Comparison of ENCODE assay signal across 1 cellular context in the genomic region with DNA sequence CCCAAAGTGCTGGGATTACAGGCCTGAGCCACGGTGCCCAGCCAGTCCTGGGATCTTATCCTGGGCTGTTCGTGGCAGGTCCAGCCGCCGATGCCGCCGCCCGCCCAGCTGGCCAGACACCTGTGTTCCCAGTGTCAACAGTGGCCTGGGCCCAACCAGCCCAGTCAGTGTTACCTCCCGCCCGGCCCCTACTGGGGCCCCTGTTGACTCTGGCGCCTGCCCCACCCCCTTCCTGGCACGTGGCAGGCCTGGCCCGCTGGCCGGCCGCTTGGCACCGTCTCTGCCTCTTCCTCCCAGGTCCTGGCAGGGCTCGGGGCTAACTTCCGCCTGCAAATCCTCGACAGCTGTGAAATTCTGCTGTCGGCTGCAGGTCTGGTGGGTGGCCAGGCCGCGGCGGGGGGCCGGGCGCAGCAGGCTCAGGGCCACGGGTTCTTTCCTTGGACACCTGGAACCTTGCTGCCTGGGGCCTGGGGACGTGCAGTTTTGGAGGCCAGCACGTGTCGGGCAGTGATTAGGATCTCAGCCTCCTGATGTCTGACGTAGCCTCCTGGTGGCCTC.
TF ChIP-seq lines count a peak whose summit lies in the region.

No MANE protein-coding gene starts in this region.

TF ChIP-seq in HepG2, 621 proteins besides CTCF, POLR2A, EP300 and RAD21 (continued from another document and continues in another):
- no peak for TF ChIP-seq ZNF670 (CRISPR knock-in tag; IDR thresholded peaks at IDR 0.05; ENCODE audit: borderline replicate concordance)
- TF ChIP-seq ZNF777 (CRISPR knock-in tag; IDR thresholded peaks at IDR 0.05) = 0 out of 2 replicates have a peak, but pooled peaks have one; percentile 24
- peak; percentile 69; the same call in 1 of the 2 replicates for TF ChIP-seq ZFP90 (CRISPR knock-in tag; IDR thresholded peaks at IDR 0.05; ENCODE audit: borderline replicate concordance)
- no peak for TF ChIP-seq GABPA (IDR thresholded peaks at IDR 0.05; ENCODE audit: low read depth, low read length)
- peak; percentile 74 for TF ChIP-seq GABPA (CRISPR knock-in tag; IDR thresholded peaks at IDR 0.05; ENCODE audit: low read depth)
- TF ChIP-seq ZNF558 (CRISPR knock-in tag; IDR thresholded peaks at IDR 0.05; ENCODE audit: borderline replicate concordance) = peak; percentile 91
- TF ChIP-seq SPEN (CRISPR knock-in tag; IDR thresholded peaks at IDR 0.05; ENCODE audit: low read depth) = peak; percentile 89
- TF ChIP-seq SRY (CRISPR knock-in tag; IDR thresholded peaks at IDR 0.05) = no peak; the same call in 1 of the 2 replicates
- TF ChIP-seq NR2F2 (IDR thresholded peaks at IDR 0.05; ENCODE audit: borderline replicate concordance, low read depth) = peak; percentile 51; the same call in 1 of the 2 replicates
- TF ChIP-seq KLF16 (CRISPR knock-in tag; IDR thresholded peaks at IDR 0.05) = peak in 1 of 2 experiments; percentile 100; a peak in 2 of 4 replicates
- TF ChIP-seq NR3C1 (CRISPR knock-in tag; IDR thresholded peaks at IDR 0.05) = no peak
- no peak for TF ChIP-seq RAD51 (IDR thresholded peaks at IDR 0.05; ENCODE audit: borderline replicate concordance)
- TF ChIP-seq, protein P1, sequence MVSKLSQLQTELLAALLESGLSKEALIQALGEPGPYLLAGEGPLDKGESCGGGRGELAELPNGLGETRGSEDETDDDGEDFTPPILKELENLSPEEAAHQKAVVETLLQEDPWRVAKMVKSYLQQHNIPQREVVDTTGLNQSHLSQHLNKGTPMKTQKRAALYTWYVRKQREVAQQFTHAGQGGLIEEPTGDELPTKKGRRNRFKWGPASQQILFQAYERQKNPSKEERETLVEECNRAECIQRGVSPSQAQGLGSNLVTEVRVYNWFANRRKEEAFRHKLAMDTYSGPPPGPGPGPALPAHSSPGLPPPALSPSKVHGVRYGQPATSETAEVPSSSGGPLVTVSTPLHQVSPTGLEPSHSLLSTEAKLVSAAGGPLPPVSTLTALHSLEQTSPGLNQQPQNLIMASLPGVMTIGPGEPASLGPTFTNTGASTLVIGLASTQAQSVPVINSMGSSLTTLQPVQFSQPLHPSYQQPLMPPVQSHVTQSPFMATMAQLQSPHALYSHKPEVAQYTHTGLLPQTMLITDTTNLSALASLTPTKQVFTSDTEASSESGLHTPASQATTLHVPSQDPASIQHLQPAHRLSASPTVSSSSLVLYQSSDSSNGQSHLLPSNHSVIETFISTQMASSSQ (IDR thresholded peaks at IDR 0.05; ENCODE audit: low read depth) = no peak
- TF ChIP-seq, protein P1 (CRISPR knock-in tag; IDR thresholded peaks at IDR 0.05; ENCODE audit: borderline replicate concordance) = peak; percentile 77; the same call in 1 of the 2 replicates
- TF ChIP-seq ZNF501 (CRISPR knock-in tag; IDR thresholded peaks at IDR 0.05) = peak; percentile 96
- TF ChIP-seq ZNF274 (CRISPR knock-in tag; IDR thresholded peaks at IDR 0.05) = peak; percentile 49; the same call in 1 of the 2 replicates
- TF ChIP-seq ZNF766 (CRISPR knock-in tag; IDR thresholded peaks at IDR 0.05; ENCODE audit: borderline replicate concordance) = peak; percentile 90; the same call in 1 of the 2 replicates
- peak; percentile 88 for TF ChIP-seq ZBTB25 (CRISPR knock-in tag; IDR thresholded peaks at IDR 0.05)
- 0 out of 2 replicates have a peak, but pooled peaks have one; percentile 43 for TF ChIP-seq ZZZ3 (CRISPR knock-in tag; IDR thresholded peaks at IDR 0.05; ENCODE audit: borderline replicate concordance)
- TF ChIP-seq HMG20A (CRISPR knock-in tag; IDR thresholded peaks at IDR 0.05; ENCODE audit: borderline replicate concordance) = peak; percentile 69
- peak; percentile 94 for TF ChIP-seq BCL6 (CRISPR knock-in tag; IDR thresholded peaks at IDR 0.05)
- 0 out of 2 replicates have a peak, but pooled peaks have one; percentile 78 for TF ChIP-seq SMAD9 (CRISPR knock-in tag; IDR thresholded peaks at IDR 0.05)
- 0 out of 2 replicates have a peak, but pooled peaks have one; percentile 41 for TF ChIP-seq ZNF20 (CRISPR knock-in tag; IDR thresholded peaks at IDR 0.05)
- TF ChIP-seq, protein P2, sequence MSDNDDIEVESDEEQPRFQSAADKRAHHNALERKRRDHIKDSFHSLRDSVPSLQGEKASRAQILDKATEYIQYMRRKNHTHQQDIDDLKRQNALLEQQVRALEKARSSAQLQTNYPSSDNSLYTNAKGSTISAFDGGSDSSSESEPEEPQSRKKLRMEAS (IDR thresholded peaks at IDR 0.05) = peak; percentile 99
- peak; percentile 89 for TF ChIP-seq KAT8 (CRISPR knock-in tag; IDR thresholded peaks at IDR 0.05)
- TF ChIP-seq, protein P3, sequence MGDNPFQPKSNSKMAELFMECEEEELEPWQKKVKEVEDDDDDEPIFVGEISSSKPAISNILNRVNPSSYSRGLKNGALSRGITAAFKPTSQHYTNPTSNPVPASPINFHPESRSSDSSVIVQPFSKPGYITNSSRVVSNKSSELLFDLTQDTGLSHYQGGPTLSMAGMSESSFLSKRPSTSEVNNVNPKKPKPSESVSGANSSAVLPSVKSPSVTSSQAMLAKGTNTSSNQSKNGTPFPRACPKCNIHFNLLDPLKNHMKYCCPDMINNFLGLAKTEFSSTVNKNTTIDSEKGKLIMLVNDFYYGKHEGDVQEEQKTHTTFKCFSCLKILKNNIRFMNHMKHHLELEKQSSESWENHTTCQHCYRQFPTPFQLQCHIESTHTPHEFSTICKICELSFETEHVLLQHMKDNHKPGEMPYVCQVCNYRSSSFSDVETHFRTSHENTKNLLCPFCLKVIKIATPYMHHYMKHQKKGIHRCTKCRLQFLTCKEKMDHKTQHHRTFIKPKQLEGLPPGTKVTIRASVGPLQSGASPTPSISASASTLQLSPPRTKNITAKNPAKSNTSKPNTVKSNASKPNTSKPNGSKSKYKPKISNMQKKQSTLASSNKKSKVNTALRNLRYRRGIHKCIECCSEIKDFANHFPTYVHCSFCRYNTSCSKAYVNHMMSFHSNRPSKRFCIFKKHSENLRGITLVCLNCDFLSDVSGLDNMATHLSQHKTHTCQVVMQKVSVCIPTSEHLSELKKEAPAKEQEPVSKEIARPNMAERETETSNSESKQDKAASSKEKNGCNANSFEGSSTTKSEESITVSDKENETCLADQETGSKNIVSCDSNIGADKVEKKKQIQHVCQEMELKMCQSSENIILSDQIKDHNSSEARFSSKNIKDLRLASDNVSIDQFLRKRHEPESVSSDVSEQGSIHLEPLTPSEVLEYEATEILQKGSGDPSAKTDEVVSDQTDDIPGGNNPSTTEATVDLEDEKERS (CRISPR knock-in tag; IDR thresholded peaks at IDR 0.05) = peak; percentile 71
- TF ChIP-seq MYPOP (CRISPR knock-in tag; IDR thresholded peaks at IDR 0.05) = peak; percentile 79
- peak; percentile 19; the same call in 1 of the 2 replicates for TF ChIP-seq AHDC1 (CRISPR knock-in tag; IDR thresholded peaks at IDR 0.05; ENCODE audit: borderline replicate concordance)
- peak; percentile 66; the same call in 1 of the 2 replicates for TF ChIP-seq BORCS8-MEF2B (CRISPR knock-in tag; IDR thresholded peaks at IDR 0.05)
- TF ChIP-seq PAF1 (CRISPR knock-in tag; IDR thresholded peaks at IDR 0.05) = no peak
- TF ChIP-seq CSRNP2 (CRISPR knock-in tag; conservative IDR thresholded peaks at IDR 0.05; ENCODE audit: low read depth) = 0 out of 2 replicates have a peak, but pooled peaks have one; percentile 3
- peak; percentile 41; the same call in 1 of the 2 replicates for TF ChIP-seq ZNF253 (CRISPR knock-in tag; IDR thresholded peaks at IDR 0.05; ENCODE audit: borderline replicate concordance)
- peak; percentile 86; the same call in 1 of the 2 replicates for TF ChIP-seq HBP1 (CRISPR knock-in tag; IDR thresholded peaks at IDR 0.05; ENCODE audit: low read depth)
- 0 out of 2 replicates have a peak, but pooled peaks have one; percentile 22 for TF ChIP-seq ZC3H4 (CRISPR knock-in tag; IDR thresholded peaks at IDR 0.05; ENCODE audit: borderline replicate concordance)
- peak; percentile 81 for TF ChIP-seq ZSCAN25 (CRISPR knock-in tag; IDR thresholded peaks at IDR 0.05)
